In the genomic region with DNA sequence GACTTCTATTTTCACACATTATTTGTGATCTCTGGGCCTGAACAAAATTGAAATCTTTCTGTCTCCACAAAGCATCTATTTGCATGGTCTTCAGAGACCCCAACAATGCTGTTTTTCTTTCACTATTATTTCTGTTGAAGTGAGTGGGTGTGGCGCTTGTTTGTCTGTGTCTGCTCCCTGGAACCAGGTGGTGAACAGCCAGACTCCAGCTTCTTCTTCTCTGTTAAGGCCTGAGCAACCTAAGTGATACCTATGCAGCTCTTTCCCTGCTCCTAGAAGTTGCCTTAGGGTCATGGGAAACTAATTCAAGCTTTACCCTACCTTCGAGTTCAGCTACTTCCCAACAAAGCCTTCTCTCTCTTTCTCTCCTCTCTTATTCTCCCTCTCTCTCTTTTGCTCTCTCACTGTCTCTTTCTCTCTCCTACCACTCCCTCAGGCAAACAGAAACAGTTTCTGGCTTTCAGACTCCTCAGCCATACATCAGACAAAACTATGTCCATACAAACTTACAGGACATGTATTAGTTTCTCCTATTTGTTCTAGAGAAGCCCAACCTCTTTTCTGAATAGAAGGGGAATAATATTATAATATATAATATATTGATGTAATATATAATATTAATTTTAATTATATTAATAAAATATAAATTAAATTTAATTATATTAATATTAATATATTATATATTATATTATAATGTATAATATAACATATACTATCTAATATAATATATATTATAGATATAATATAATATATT, we compare ENCODE assay signal across 22 cellular contexts.
DNase-seq lines count a peak whose midpoint lies in the region; ATAC-seq, FAIRE-seq and TF ChIP-seq lines count a peak whose summit lies in the region.
"Had no signal": no experiment of that assay in that cellular context is flagged by ENCODE, and none has a peak within 500 bp of the region (broad histone marks: within the 10 kb centered on the region; RNA-seq: fewer than 3 reads in every experiment).

No MANE protein-coding gene starts in this region.

- H3K36me3 Mint-ChIP-seq in activated naive CD4-positive, alpha-beta T cell treated with anti-CD3 and anti-CD28 coated beads, Interleukin-2, amount 50 U/mL, for 72 hours = no peaks in the 10 kb centered on the region
- no peaks in the 10 kb centered on the region for H3K36me3 Mint-ChIP-seq in activated naive CD4-positive, alpha-beta T cell treated with anti-CD3 and anti-CD28 coated beads for 36 hours (ENCODE audit: low read depth)

- no peak overlapping the region for H2BK12ac ChIP-seq in H1 (ENCODE audit: low read depth, low read length)

- peak overlapping the region; percentile 91; the same call in 1 of the 2 replicates for H2AFZ ChIP-seq in H1 (ENCODE audit: low read length)

- H3K27me3 ChIP-seq in H1 (replicated peaks in 1 of 4; ENCODE audit: control insufficient read depth in 3 of 4, extremely low read depth in 1 of 4, insufficient read depth in 3 of 4, low read length in 3 of 4) = no peaks in the 10 kb centered on the region
- no peaks in the 10 kb centered on the region for H3K27me3 ChIP-seq in adrenal gland
- H3K27me3 ChIP-seq: SJSA1 had no signal

- H3K56ac ChIP-seq in H1 (replicated peaks; ENCODE audit: insufficient read length, low read depth, low read length) = no peak overlapping the region

- no peak overlapping the region for H4K91ac ChIP-seq in H1 (replicated peaks; ENCODE audit: insufficient read length, low read length)

- H2BK20ac ChIP-seq in H1 (ENCODE audit: low read length) = no peak overlapping the region

- TF ChIP-seq CTCF in H1 (IDR thresholded peaks at IDR 0.05; ENCODE audit: control extremely low read depth in 1 of 3, insufficient read depth in 1 of 3, low read depth in 1 of 3, low read length in 3 of 3) (no peak), GM20000 (IDR thresholded peaks at IDR 0.05; ENCODE audit: extremely low read depth, missing control alignments) (no peak), adrenal gland (IDR thresholded peaks at IDR 0.05) (no peak)

- H3K4me1 ChIP-seq in H1 (replicated peaks in 1 of 4; ENCODE audit: control insufficient read depth in 3 of 4, insufficient read depth in 4 of 4, low read length in 3 of 4) (no peaks in the 10 kb centered on the region), adrenal gland (replicated peaks in 1 of 2) (no peaks in the 10 kb centered on the region)
- H3K4me1 ChIP-seq: SJSA1 had no signal

- POLR2A ChIA-PET in H1 (lab: Charles Lee; ENCODE audit: partially characterized antibody) = no interaction called here

- H3K9ac ChIP-seq in H1 (replicated peaks in 1 of 4; ENCODE audit: extremely low read depth in 1 of 4, low read depth in 3 of 4, low read length in 3 of 4) = no peak overlapping the region

- H3K27me3 Mint-ChIP-seq in activated naive CD4-positive, alpha-beta T cell treated with anti-CD3 and anti-CD28 coated beads for 36 hours (ENCODE audit: low read depth) = no peaks in the 10 kb centered on the region

- no peaks in the 10 kb centered on the region; a peak in 1 of 4 replicates for H3K9me3 ChIP-seq in H1 (ENCODE audit: insufficient read depth in 2 of 2, low read depth in 1 of 2, low read length in 1 of 2)
- no peaks in the 10 kb centered on the region for H3K9me3 ChIP-seq in adrenal gland (replicated peaks in 1 of 3)
- H3K9me3 ChIP-seq: SJSA1 had no signal

- H2AK5ac ChIP-seq in H1 (ENCODE audit: low read depth, low read length) = no peak overlapping the region

- no peaks in the 10 kb centered on the region for H3K4me1 Mint-ChIP-seq in activated naive CD4-positive, alpha-beta T cell treated with anti-CD3 and anti-CD28 coated beads for 36 hours (ENCODE audit: low read depth)

- H3K4me2 ChIP-seq in H1 (ENCODE audit: insufficient read depth in 1 of 2, low read depth in 2 of 2, low read length in 2 of 2) = no peak overlapping the region

- no peak for FAIRE-seq in H1 (lab: Jason Lieb, UNC)

- no peak overlapping the region for H2BK120ac ChIP-seq in H1 (replicated peaks; ENCODE audit: low read depth, low read length)

- H3K18ac ChIP-seq in H1 (ENCODE audit: extremely low read depth, low read length) = no peak overlapping the region

- H3K4ac ChIP-seq in H1 (replicated peaks; ENCODE audit: insufficient read length, low read depth, low read length) = no peak overlapping the region

- no peak overlapping the region for H2BK5ac ChIP-seq in H1 (ENCODE audit: low read depth, low read length)

- H4K20me1 ChIP-seq in H1 (replicated peaks in 1 of 2; ENCODE audit: control insufficient read depth in 1 of 2, insufficient read depth in 2 of 2, low read length in 2 of 2) = no peaks in the 10 kb centered on the region

- no peak overlapping the region for H3K4me3 ChIP-seq in H1 (ENCODE audit: extremely low read depth in 1 of 4, insufficient read depth in 2 of 4, low read depth in 3 of 4, low read length in 4 of 4)
- H3K4me3 ChIP-seq in adrenal gland = no peak overlapping the region
- H3K4me3 ChIP-seq: SJSA1 had no signal

- TF ChIP-seq EP300 in H1 (IDR thresholded peaks at IDR 0.05; ENCODE audit: borderline replicate concordance in 1 of 2, low read depth in 2 of 2, low read length in 2 of 2) = no peak

- ATAC-seq in activated naive CD4-positive, alpha-beta T cell treated with anti-CD3 and anti-CD28 coated beads, Interleukin-2, amount 50 U/mL, for 72 hours = peak; percentile 40 to 59
- ATAC-seq: HCT116, Panc1 had no signal

- H3K27ac ChIP-seq in H1 (ENCODE audit: low read depth, low read length) (no peak overlapping the region), adrenal gland (no peak overlapping the region)
- H3K27ac ChIP-seq: 22Rv1, C4-2B, HL-60, SJSA1 had no signal

- H3K23me2 ChIP-seq in H1 (ENCODE audit: low read depth, low read length) = no peaks in the 10 kb centered on the region

- no peak overlapping the region for H3K27ac Mint-ChIP-seq in activated naive CD4-positive, alpha-beta T cell treated with anti-CD3 and anti-CD28 coated beads, Interleukin-2, amount 50 U/mL, for 72 hours
- H3K27ac Mint-ChIP-seq in activated naive CD4-positive, alpha-beta T cell treated with anti-CD3 and anti-CD28 coated beads for 36 hours = no peak overlapping the region

- H3K36me3 ChIP-seq in H1 (ENCODE audit: control insufficient read depth in 2 of 4, insufficient read depth in 4 of 4, low read length in 3 of 4) (no peaks in the 10 kb centered on the region), adrenal gland (replicated peaks in 1 of 2) (no peaks in the 10 kb centered on the region)
- H3K36me3 ChIP-seq: SJSA1 had no signal

- no peak overlapping the region for H4K5ac ChIP-seq in H1 (ENCODE audit: insufficient read length, low read depth, low read length)

- TF ChIP-seq POLR2A in H1 (IDR thresholded peaks at IDR 0.05; ENCODE audit: control extremely low read depth in 1 of 2, low read depth in 2 of 2, low read length in 2 of 2) (no peak), adrenal gland (IDR thresholded peaks at IDR 0.05) (no peak)

- H3K23ac ChIP-seq in H1 (ENCODE audit: insufficient read length) = no peak overlapping the region

- no peak overlapping the region for H2BK15ac ChIP-seq in H1 (ENCODE audit: low read length)

- no peak overlapping the region for H3K14ac ChIP-seq in H1 (ENCODE audit: insufficient read length)

- CTCF ChIA-PET in activated naive CD4-positive, alpha-beta T cell treated with anti-CD3 and anti-CD28 coated beads for 36 hours (lab: Charles Lee) = no interaction called here
- CTCF ChIA-PET in H1 (lab: Charles Lee; ENCODE audit: partially characterized antibody) = no interaction called here

- peaks cover 11 to 21% of the 10 kb centered on the region in 2 donors for H3K9me3 Mint-ChIP-seq in activated naive CD4-positive, alpha-beta T cell treated with anti-CD3 and anti-CD28 coated beads, Interleukin-2, amount 50 U/mL, for 72 hours
- H3K9me3 Mint-ChIP-seq in activated naive CD4-positive, alpha-beta T cell treated with anti-CD3 and anti-CD28 coated beads for 36 hours = peaks cover 6% of the 10 kb centered on the region

- H4K8ac ChIP-seq in H1 (ENCODE audit: extremely low read depth, insufficient read depth, low read length) = no peak overlapping the region

- no peak overlapping the region for H3K4me3 Mint-ChIP-seq in activated naive CD4-positive, alpha-beta T cell treated with anti-CD3 and anti-CD28 coated beads for 36 hours

- no peaks in the 10 kb centered on the region for H3K79me1 ChIP-seq in H1 (ENCODE audit: low read depth, low read length)

- TF ChIP-seq RAD21 in H1 (IDR thresholded peaks at IDR 0.05 in 1 of 2, conservative IDR thresholded peaks at IDR 0.05 in 1 of 2; ENCODE audit: low read depth in 2 of 2, low read length in 2 of 2) = no peak

- intact Hi-C loops in activated naive CD4-positive, alpha-beta T cell treated with anti-CD3 and anti-CD28 coated beads for 36 hours (cut with micrococcal nuclease) = no loop called here
- intact Hi-C loops in adrenal gland (cut with DNase I) = no loop called here

- no peaks in the 10 kb centered on the region for H3K79me2 ChIP-seq in H1 (ENCODE audit: control insufficient read depth in 1 of 2, insufficient read depth in 2 of 2, low read length in 2 of 2)

- 89% methylated on average over 2 of the region's 2 CpGs; no CpG with 5 or more reads in 1 of the 2 experiments for WGBS in H1 (ENCODE audit: extremely low coverage in 1 of 2, insufficient coverage in 1 of 2, insufficient read length in 1 of 2, insufficient replicate concordance in 2 of 2, low coverage in 1 of 2, low lambda C conversion rate in 2 of 2, missing lambda C conversion rate in 1 of 2), 2 experiments
- 87 to 97% (median 90%) methylated on average over 2 of the region's 2 CpGs for WGBS in adrenal gland, 4 donors

- peak; percentile 6 for DNase-seq in DMS53 (lab: John Stamatoyannopoulos, UW)
- no peak for DNase-seq in DMS53 treated with DMSO at 0.1 percent for 48 hours (lab: John Stamatoyannopoulos, UW; ENCODE audit: unreplicated experiment)
- DNase-seq in activated naive CD4-positive, alpha-beta T cell treated with anti-CD3 and anti-CD28 coated beads, Interleukin-2, amount 50 U/mL, for 72 hours (ENCODE audit: low spot score in 2 of 2) = no peak
- DNase-seq in activated naive CD4-positive, alpha-beta T cell treated with anti-CD3 and anti-CD28 coated beads for 36 hours = no peak
- DNase-seq in H1 (ENCODE audit: low read depth in 1 of 2, low spot score in 2 of 2) = no peak
- no peak for DNase-seq in GM20000 (ENCODE audit: low spot score)
- no peak for DNase-seq in stimulated activated CD4-positive, alpha-beta T cell treated with anti-CD3 and anti-CD28 coated beads, Interleukin-2, amount 100 ng/mL, for 48 hours
- DNase-seq in adrenal gland = no peak
- DNase-seq: AML-193, GDM1, Karpas-422, NCI-H1092 treated with DMSO at 0.1 percent for 48 hours, NCI-H1694 treated with DMSO at 0.1 percent for 48 hours, NCI-H2107, NCI-H226, NCI-H524 had no signal

TF ChIP-seq in H1, 55 proteins besides CTCF, POLR2A, EP300 and RAD21 (continues in another document):
- TF ChIP-seq SP2 (IDR thresholded peaks at IDR 0.05; ENCODE audit: low read length) (no peak), SIN3A (conservative IDR thresholded peaks at IDR 0.05 in 1 of 2, IDR thresholded peaks at IDR 0.05 in 1 of 2; ENCODE audit: low read depth in 1 of 2, low read length in 2 of 2) (no peak), FOSL1 (IDR thresholded peaks at IDR 0.05; ENCODE audit: insufficient read depth, low read depth, low read length) (no peak), HDAC2 (IDR thresholded peaks at IDR 0.05; ENCODE audit: borderline replicate concordance in 1 of 2, low read depth in 2 of 2, low read length in 2 of 2) (no peak), SIRT6 (IDR thresholded peaks at IDR 0.05; ENCODE audit: low read length) (no peak), EGR1 (IDR thresholded peaks at IDR 0.05; ENCODE audit: borderline replicate concordance, low read depth, low read length) (no peak)
